Comparison of ENCODE assay signal across 8 cellular contexts in genomic region chr20:324177-325042, GRCh38. TPM values are rescaled to one million over a fixed set of nuclear protein-coding genes. Genes with fewer than 3 reads are reported as not detected.
DNase-seq lines count a peak whose midpoint lies in the region; ATAC-seq, FAIRE-seq and TF ChIP-seq lines count a peak whose summit lies in the region.

No MANE protein-coding gene starts in this region.

- peak; percentile 75 for DNase-seq in NCI-H1694 treated with DMSO at 0.1 percent for 48 hours (lab: John Stamatoyannopoulos, UW)
- peak; percentile 93 for DNase-seq in T-helper 2 cell treated with Interferon-gamma antibody and Interleukin-4, amounts not matched to agents 5 μg/mL and 100 μg/mL, for 36 hours (ENCODE audit: low spot score)
- peak; percentile 56 for DNase-seq in astrocyte (ENCODE audit: low read depth)
- peak; percentile 70 to 79 for DNase-seq in hippocampal formation (lab: John Stamatoyannopoulos, UW)
- no peak for DNase-seq in retinal pigment epithelial cell (ENCODE audit: low read depth)

- no peaks in the 10 kb centered on the region for H3K36me3 ChIP-seq in astrocyte (ENCODE audit: insufficient read depth, low read length)

- H3K27ac ChIP-seq in astrocyte (ENCODE audit: low read depth, low read length), result peak overlapping the region; percentile 60

- no peaks in the 10 kb centered on the region for H3K27me3 ChIP-seq in astrocyte (ENCODE audit: insufficient read depth, low read length)

- no peaks in the 10 kb centered on the region for H3K9me3 Mint-ChIP-seq in T-helper 2 cell treated with Interferon-gamma antibody and Interleukin-4, amounts not matched to agents 5 μg/mL and 100 μg/mL, for 36 hours
- H3K9me3 Mint-ChIP-seq in astrocyte (ENCODE audit: unreplicated experiment), result peaks cover 3% of the 10 kb centered on the region

- peak; percentile 55 for TF ChIP-seq POLR2A in GM18505 (IDR thresholded peaks at IDR 0.05; ENCODE audit: borderline replicate concordance, extremely low read depth, insufficient read depth, insufficient read length)

- H3K27ac Mint-ChIP-seq in T-helper 2 cell treated with Interferon-gamma antibody and Interleukin-4, amounts not matched to agents 5 μg/mL and 100 μg/mL, for 36 hours, result peak overlapping the region; percentile 92
- H3K27ac Mint-ChIP-seq in astrocyte (ENCODE audit: unreplicated experiment), result peak overlapping the region; percentile 87

- no peak for FAIRE-seq in astrocyte (lab: Jason Lieb, UNC)

- H3K4me1 ChIP-seq in astrocyte (ENCODE audit: insufficient read depth, low read length), result peaks cover 30% of the 10 kb centered on the region

- H3K36me3 Mint-ChIP-seq in T-helper 2 cell treated with Interferon-gamma antibody and Interleukin-4, amounts not matched to agents 5 μg/mL and 100 μg/mL, for 36 hours (ENCODE audit: low read depth), result peaks cover 1% of the 10 kb centered on the region
- H3K36me3 Mint-ChIP-seq in astrocyte (ENCODE audit: low read depth, unreplicated experiment), result peaks cover 8% of the 10 kb centered on the region

- peak overlapping the region; percentile 99 for H3K4me2 ChIP-seq in astrocyte (ENCODE audit: low read length)

- ATAC-seq in GM18505 (IDR thresholded peaks at IDR 0.05; ENCODE audit: unreplicated experiment), result peak; percentile 37
- peak; percentile 54 for ATAC-seq in HG02885 (IDR thresholded peaks at IDR 0.05; ENCODE audit: poor library complexity, unreplicated experiment)
- no peak for ATAC-seq in HG03378 (IDR thresholded peaks at IDR 0.05; ENCODE audit: unreplicated experiment)

- peaks cover 18% of the 10 kb centered on the region for H3K4me1 Mint-ChIP-seq in T-helper 2 cell treated with Interferon-gamma antibody and Interleukin-4, amounts not matched to agents 5 μg/mL and 100 μg/mL, for 36 hours (ENCODE audit: low read depth)
- peaks cover 14% of the 10 kb centered on the region for H3K4me1 Mint-ChIP-seq in astrocyte (ENCODE audit: low read depth, unreplicated experiment)

- H4K20me1 ChIP-seq in astrocyte (ENCODE audit: insufficient read depth, low read length), result peaks cover 20% of the 10 kb centered on the region

- no peaks in the 10 kb centered on the region for H3K9me3 ChIP-seq in astrocyte (ENCODE audit: insufficient read depth, low read depth, low read length)

- H3K9ac ChIP-seq in astrocyte (ENCODE audit: low read length), result peak overlapping the region; percentile 75

- H3K4me3 Mint-ChIP-seq in T-helper 2 cell treated with Interferon-gamma antibody and Interleukin-4, amounts not matched to agents 5 μg/mL and 100 μg/mL, for 36 hours, result peak overlapping the region; percentile 94
- H3K4me3 Mint-ChIP-seq in astrocyte (ENCODE audit: unreplicated experiment), result peak overlapping the region; percentile 90

- H3K4me3 ChIP-seq in astrocyte (ENCODE audit: insufficient read depth, low read depth, low read length), result peak overlapping the region; percentile 76
- H3K4me3 ChIP-seq in retinal pigment epithelial cell (ENCODE audit: low read length), result peak overlapping the region; percentile 76

- peak; percentile 3 for TF ChIP-seq CTCF in astrocyte (IDR thresholded peaks at IDR 0.05; ENCODE audit: insufficient read depth, low read depth, low read length)
- peak; percentile 45 for TF ChIP-seq CTCF in retinal pigment epithelial cell (conservative IDR thresholded peaks at IDR 0.05; ENCODE audit: low read depth, low read length)

- H3K27me3 Mint-ChIP-seq in T-helper 2 cell treated with Interferon-gamma antibody and Interleukin-4, amounts not matched to agents 5 μg/mL and 100 μg/mL, for 36 hours (ENCODE audit: low read depth), result no peaks in the 10 kb centered on the region
- peaks cover 3% of the 10 kb centered on the region for H3K27me3 Mint-ChIP-seq in astrocyte (ENCODE audit: low read depth, unreplicated experiment)

- peak overlapping the region; percentile 87 for H2AFZ ChIP-seq in astrocyte (ENCODE audit: low read depth, low read length)

- peaks cover 18% of the 10 kb centered on the region for H3K79me2 ChIP-seq in astrocyte (ENCODE audit: insufficient read depth, low read length)

RNA-seq across cellular contexts. Expression of gene SOX12, which starts 0.9 kb away (rescaled TPM):
- 43.4 and 45.1 TPM in 2 replicates for total RNA-seq in astrocyte

RNA-seq across cellular contexts. Expression of gene NRSN2, which starts 22.5 kb away (rescaled TPM):
- total RNA-seq in astrocyte, result 57.8 and 64.0 TPM in 2 replicates

RNA-seq across cellular contexts. Expression of gene ZCCHC3, which starts 27.0 kb away (rescaled TPM):
- 18.6 and 20.2 TPM in 2 replicates for total RNA-seq in astrocyte

RNA-seq across cellular contexts. Expression of gene C20orf96, which starts 33.9 kb away (rescaled TPM):
- 10.1 and 10.7 TPM in 2 replicates for total RNA-seq in astrocyte

RNA-seq across cellular contexts. Expression of gene TRIB3, which starts 56.1 kb away (rescaled TPM):
- total RNA-seq in astrocyte, result 33.0 and 36.9 TPM in 2 replicates
